15 cellular contexts compared by ENCODE assay signal in genomic region chrX:69150294-69150960, GRCh38. TPM values are rescaled to one million over a fixed set of nuclear protein-coding genes. Genes with fewer than 3 reads are reported as not detected.
A peak's percentile ranks its signal among the peaks of the same experiment; 100 is the strongest.
DNase-seq lines count a peak whose midpoint lies in the region; ATAC-seq, FAIRE-seq and TF ChIP-seq lines count a peak whose summit lies in the region.
"Had no signal": no experiment of that assay in that cellular context is flagged by ENCODE, and none has a peak within 500 bp of the region (broad histone marks: within the 10 kb centered on the region; RNA-seq: fewer than 3 reads in every experiment).

No MANE protein-coding gene starts in this region.

- H3K27ac ChIP-seq in HCT116 (ENCODE audit: low read depth, low read length) (peak overlapping the region; percentile 74), PC-3 (ENCODE audit: low read length) (peak overlapping the region; percentile 96), esophagus muscularis mucosa (replicated peaks in 1 of 4) (no peak overlapping the region), pancreas (no peak overlapping the region), hepatocyte (no peak overlapping the region)
- H3K27ac ChIP-seq: sigmoid colon had no signal

- H4K20me1 ChIP-seq in HCT116 (ENCODE audit: insufficient read depth) (no peaks in the 10 kb centered on the region), PC-3 (ENCODE audit: low read length) (no peaks in the 10 kb centered on the region), hepatocyte (ENCODE audit: insufficient read depth, poor library complexity, severe bottlenecking) (no peaks in the 10 kb centered on the region)

- H3F3A ChIP-seq in PC-3 (ENCODE audit: low read length, unreplicated experiment): no peaks in the 10 kb centered on the region

- CTCF ChIA-PET in HCT116 (lab: Charles Lee) (no interaction called here), PC-3 (lab: Charles Lee) (no interaction called here)

- no peak for TF ChIP-seq RAD21 in HCT116 (IDR thresholded peaks at IDR 0.05; ENCODE audit: low read depth)

- H2AFZ ChIP-seq in HCT116 (ENCODE audit: low read depth, low read length, poor library complexity, severe bottlenecking) (no peak overlapping the region), PC-3 (ENCODE audit: low read length) (0 out of 2 replicates have a peak overlapping the region, but pooled peaks have one; percentile 23), hepatocyte (no peak overlapping the region)

- H3K4me2 ChIP-seq in HCT116 (ENCODE audit: low read length) (peak overlapping the region; percentile 72), PC-3 (ENCODE audit: low read length) (peak overlapping the region; percentile 75), hepatocyte (no peak overlapping the region)

- H3K27me3 ChIP-seq in HCT116 (ENCODE audit: insufficient read depth, low read length) (no peaks in the 10 kb centered on the region), PC-3 (ENCODE audit: low read length) (no peaks in the 10 kb centered on the region), esophagus muscularis mucosa (no peaks in the 10 kb centered on the region), pancreas (peaks cover 0 to 5% (median 1%) of the 10 kb centered on the region in 4 donors), hepatocyte (no peaks in the 10 kb centered on the region)
- H3K27me3 ChIP-seq: BE2C, sigmoid colon had no signal

- H3K9ac ChIP-seq in HCT116 (ENCODE audit: low read length) (peak overlapping the region; percentile 64), PC-3 (ENCODE audit: low read length) (peak overlapping the region; percentile 65)

- POLR2A ChIA-PET in HCT116 (lab: Charles Lee): interaction anchor here (1.3 kb wide), 1 partner anchor 322 kb away, joined by 9 read pairs; the partner anchor contains the start of gene EFNB1
- POLR2A ChIA-PET in PC-3 (lab: Charles Lee; ENCODE audit: unreplicated experiment): no interaction called here

- DNase-seq in HCT116 (ENCODE audit: low read depth, low spot score): peak; percentile 72
- peak; percentile 93 for DNase-seq in PC-3
- peak; percentile 4 for DNase-seq in esophagus muscularis mucosa (ENCODE audit: extremely low spot score)
- DNase-seq in pancreas: no peak
- DNase-seq in hepatocyte (ENCODE audit: low spot score): no peak
- DNase-seq in COLO668 (lab: John Stamatoyannopoulos, UW; ENCODE audit: unreplicated experiment): no peak
- no peak for DNase-seq in foreskin fibroblast
- DNase-seq: activated naive CD4-positive, alpha-beta T cell treated with Interleukin-2 at 50 U/mL for 16 hours; BE2C; foreskin melanocyte; MM.1S; NCI-H2107; NCI-H774; sigmoid colon; T-helper 2 cell had no signal

- H3K36me3 ChIP-seq in HCT116 (ENCODE audit: control insufficient read depth in 1 of 2, insufficient read depth in 2 of 2, low read length in 2 of 2): no peaks in the 10 kb centered on the region
- H3K36me3 ChIP-seq in PC-3 (ENCODE audit: low read depth, low read length): no peaks in the 10 kb centered on the region
- no peaks in the 10 kb centered on the region for H3K36me3 ChIP-seq in esophagus muscularis mucosa
- no peaks in the 10 kb centered on the region for H3K36me3 ChIP-seq in pancreas
- H3K36me3 ChIP-seq in hepatocyte (replicated peaks; ENCODE audit: insufficient read depth, low read depth): no peaks in the 10 kb centered on the region
- H3K36me3 ChIP-seq: BE2C, sigmoid colon had no signal

- RAD21 ChIA-PET in HCT116 (lab: Charles Lee; ENCODE audit: low non-redundant PET in 1 of 2, low total read pairs in 2 of 2, uncharacterized antibody in 2 of 2, unreplicated experiment in 2 of 2): no interaction called here

- TF ChIP-seq POLR2A in HCT116 (IDR thresholded peaks at IDR 0.05; ENCODE audit: borderline replicate concordance, extremely low read depth, insufficient read depth, insufficient read length) (no peak), esophagus muscularis mucosa (IDR thresholded peaks at IDR 0.05; ENCODE audit: low read depth) (no peak)

- 58% methylated on average over 11 of the region's 11 CpGs for WGBS in esophagus muscularis mucosa
- 67 to 71% methylated on average over 11 of the region's 11 CpGs for WGBS in pancreas, 2 donors
- WGBS in hepatocyte (ENCODE audit: low lambda C conversion rate, missing lambda C conversion rate): 63% methylated on average over 9 of the region's 11 CpGs

- peaks cover 4 to 60% of the 10 kb centered on the region in 2 experiments; a peak in 3 of 4 replicates for H3K4me1 ChIP-seq in HCT116 (ENCODE audit: control insufficient read depth in 1 of 2, insufficient read depth in 2 of 2, low read length in 2 of 2)
- H3K4me1 ChIP-seq in PC-3 (ENCODE audit: insufficient read depth, low read length): peaks cover 43% of the 10 kb centered on the region
- H3K4me1 ChIP-seq in esophagus muscularis mucosa: peaks cover 0 to 17% (median 5%) of the 10 kb centered on the region in 4 donors
- no peaks in the 10 kb centered on the region for H3K4me1 ChIP-seq in pancreas
- H3K4me1 ChIP-seq in hepatocyte (ENCODE audit: insufficient read depth): no peaks in the 10 kb centered on the region
- H3K4me1 ChIP-seq: BE2C, sigmoid colon had no signal

- BruUV-seq in HCT116 (replicated peaks; lab: Mats Ljungman, UMichigan): TSS peak; percentile 63
- no TSS peak for BruUV-seq in PC-3 (replicated peaks; lab: Mats Ljungman, UMichigan)

- no peaks in the 10 kb centered on the region for H3K9me3 ChIP-seq in HCT116 (ENCODE audit: control insufficient read depth in 1 of 2, insufficient read depth in 1 of 2, low read depth in 1 of 2, low read length in 2 of 2)
- H3K9me3 ChIP-seq in PC-3 (ENCODE audit: low read length): no peaks in the 10 kb centered on the region
- no peaks in the 10 kb centered on the region for H3K9me3 ChIP-seq in esophagus muscularis mucosa
- no peaks in the 10 kb centered on the region for H3K9me3 ChIP-seq in pancreas
- H3K9me3 ChIP-seq in hepatocyte (ENCODE audit: low read depth): no peaks in the 10 kb centered on the region
- H3K9me3 ChIP-seq: BE2C, sigmoid colon had no signal

- peak overlapping the region; percentile 41 to 53 for H3K4me3 ChIP-seq in HCT116 (replicated peaks in 1 of 2; ENCODE audit: low read depth in 1 of 2, low read length in 2 of 2)
- peak overlapping the region; percentile 18; the same call in 1 of the 2 replicates for H3K4me3 ChIP-seq in PC-3 (ENCODE audit: low read length)
- H3K4me3 ChIP-seq in esophagus muscularis mucosa: no peak overlapping the region
- H3K4me3 ChIP-seq in pancreas: no peak overlapping the region
- no peak overlapping the region for H3K4me3 ChIP-seq in hepatocyte
- no peak overlapping the region for H3K4me3 ChIP-seq in foreskin fibroblast (ENCODE audit: low read depth in 1 of 2, low read length in 2 of 2)
- H3K4me3 ChIP-seq: sigmoid colon had no signal

- H3K79me2 ChIP-seq in HCT116 (ENCODE audit: insufficient read depth, low read length) (no peaks in the 10 kb centered on the region), PC-3 (ENCODE audit: low read length) (no peaks in the 10 kb centered on the region), hepatocyte (no peaks in the 10 kb centered on the region)

- no peak for TF ChIP-seq EP300 in esophagus muscularis mucosa (IDR thresholded peaks at IDR 0.05)

- H3K9me2 ChIP-seq in HCT116 (ENCODE audit: insufficient read depth) (no peaks in the 10 kb centered on the region), PC-3 (replicated peaks; ENCODE audit: low read length) (no peaks in the 10 kb centered on the region), hepatocyte (replicated peaks; ENCODE audit: insufficient read depth) (no peaks in the 10 kb centered on the region)

- intact Hi-C loops in HCT116 (cut with micrococcal nuclease): no loop called here
- intact Hi-C loops in PC-3 (cut with micrococcal nuclease): loop anchor here (5.0 to 10.0 kb wide), 3 partner anchors 72 to 323 kb away; partner anchors contain the start of gene EFNB1
- intact Hi-C loops in esophagus muscularis mucosa (cut with DNase I): no loop called here
- intact Hi-C loops in pancreas (cut with DNase I): no loop called here

- FAIRE-seq in pancreas (lab: Jason Lieb, UNC): no peak

- TF ChIP-seq CTCF in HCT116 (IDR thresholded peaks at IDR 0.05 in 2 of 3, conservative IDR thresholded peaks at IDR 0.05 in 1 of 3; ENCODE audit: borderline replicate concordance in 1 of 3, insufficient read depth in 1 of 3, low read depth in 2 of 3, low read length in 2 of 3) (no peak), PC-3 (conservative IDR thresholded peaks at IDR 0.05; ENCODE audit: low read depth, low read length) (no peak), esophagus muscularis mucosa (IDR thresholded peaks at IDR 0.05) (no peak), pancreas (IDR thresholded peaks at IDR 0.05) (no peak), hepatocyte (IDR thresholded peaks at IDR 0.05; ENCODE audit: poor library complexity) (no peak), foreskin fibroblast (IDR thresholded peaks at IDR 0.05; ENCODE audit: low read depth, low read length) (no peak)

- ATAC-seq in HCT116 (peak; percentile 74), PC-3 (peak; percentile 87), pancreas (peak in 3 of 4 donors; percentile 38 to 62 (median 42))

TF ChIP-seq in HCT116, 20 proteins besides CTCF, POLR2A, EP300 and RAD21:
- TF ChIP-seq ZBTB33 (IDR thresholded peaks at IDR 0.05; ENCODE audit: extremely low read depth, insufficient replicate concordance, low read length) (no peak), POLR2AphosphoS5 (IDR thresholded peaks at IDR 0.05; ENCODE audit: low read depth, low read length) (peak; percentile 67), ZFX (IDR thresholded peaks at IDR 0.05) (no peak)

RNA-seq across cellular contexts. Expression of gene PJA1, which starts 14.8 kb away (rescaled TPM):
- total RNA-seq in HCT116 (2021; ENCODE audit: unreplicated experiment): 15.7 TPM
- polyA plus RNA-seq in HCT116 (2012): 14.2 and 16.0 TPM in 2 replicates
- total RNA-seq in PC-3 (2014; rRNA removed): 32.0 and 37.6 TPM in 2 replicates
- total RNA-seq in esophagus muscularis mucosa: 10 to 100 TPM; 17.0 to 25.9 (median 20.6) TPM
- total RNA-seq in pancreas: 10 to 100 TPM in 3 of 6 donors, 1 to 10 TPM in 3; 6.1 to 20.0 (median 8.8) TPM
- polyA plus RNA-seq in pancreas: 10 to 100 TPM in 1 of 2 donors, 1 to 10 TPM in 1; 5.4 to 16.6 TPM
- 49.1 and 56.8 TPM in 2 replicates for total RNA-seq in hepatocyte
- 57.0 and 71.0 TPM in 2 replicates for polyA plus RNA-seq in hepatocyte

Comparison
In these comparisons a context has a peak if more than half of its experiments do, and no peak if none do; other contexts are left out.
1. DNase-seq: peak in HCT116 (single experiment), PC-3 (single experiment) and esophagus muscularis mucosa (single experiment); none in pancreas (0 of 6), hepatocyte (single experiment), COLO668 (single experiment) and foreskin fibroblast (0 of 2).
2. H3K27ac ChIP-seq: peak in HCT116 (single experiment) and PC-3 (single experiment); none in esophagus muscularis mucosa (0 of 4), pancreas (0 of 4) and hepatocyte (single experiment).
3. H3K4me3 ChIP-seq: peak in HCT116 (2 of 2) and PC-3 (single experiment); none in esophagus muscularis mucosa (0 of 4), pancreas (0 of 4), hepatocyte (single experiment) and foreskin fibroblast (0 of 2).
4. Peak in every context shown above with its lines, with median percentiles within 50 percentile points of each other: ATAC-seq.